9 cellular contexts compared by ENCODE assay signal in genomic region chr17:4785311-4786110, GRCh38. TPM values are rescaled to one million over a fixed set of nuclear protein-coding genes. Genes with fewer than 3 reads are reported as not detected.
DNase-seq lines count a peak whose midpoint lies in the region; ATAC-seq and TF ChIP-seq lines count a peak whose summit lies in the region.
"Had no signal": no experiment of that assay in that cellular context is flagged by ENCODE, and none has a peak within 500 bp of the region (broad histone marks: within the 10 kb centered on the region; RNA-seq: fewer than 3 reads in every experiment).

No MANE protein-coding gene starts in this region.

- H3K9ac ChIP-seq in BLaER1: no peak overlapping the region
- no peak overlapping the region for H3K9ac ChIP-seq in H9 (ENCODE audit: extremely low read depth, insufficient read length, low read length)
- peak overlapping the region in 1 of 2 donors; percentile 38 for H3K9ac ChIP-seq in duodenal mucosa (ENCODE audit: low read depth in 1 of 2, low read length in 2 of 2)

- H3K27ac ChIP-seq in BLaER1: no peak overlapping the region
- no peak overlapping the region for H3K27ac ChIP-seq in H9 (ENCODE audit: insufficient read length, low read depth, low read length)
- no peak overlapping the region for H3K27ac ChIP-seq in duodenal mucosa (ENCODE audit: low read depth, low read length)
- no peak overlapping the region for H3K27ac ChIP-seq in osteoblast (ENCODE audit: low read depth, low read length)

- H4K8ac ChIP-seq in H9 (replicated peaks; ENCODE audit: insufficient read length, low read depth, low read length): no peak overlapping the region

- no peak overlapping the region for H3K4me3 ChIP-seq in BLaER1
- H3K4me3 ChIP-seq in duodenal mucosa (ENCODE audit: low read depth in 1 of 2, low read length in 2 of 2): peak overlapping the region; percentile 12 to 28
- peak overlapping the region; percentile 62 for H3K4me3 ChIP-seq in osteoblast (ENCODE audit: insufficient read depth, low read length)

- no peak for ATAC-seq in HG03196 (IDR thresholded peaks at IDR 0.05; ENCODE audit: unreplicated experiment)
- no peak for ATAC-seq in GM18858 (IDR thresholded peaks at IDR 0.05; ENCODE audit: unreplicated experiment)
- no peak for ATAC-seq in GM18909 (IDR thresholded peaks at IDR 0.05; ENCODE audit: poor library complexity, unreplicated experiment)

- no peak overlapping the region for H2BK120ac ChIP-seq in H9 (ENCODE audit: low read depth, low read length, poor library complexity, severe bottlenecking)

- H3K56ac ChIP-seq in H9 (ENCODE audit: insufficient read length, low read depth, low read length): no peak overlapping the region

- H3K27me3 ChIP-seq in BLaER1 (peaks cover 75% of the 10 kb centered on the region), H9 (ENCODE audit: insufficient read depth, low read length) (peaks cover 47% of the 10 kb centered on the region), duodenal mucosa (ENCODE audit: control insufficient read depth in 1 of 2, insufficient read depth in 2 of 2, low read length in 2 of 2) (peaks cover 0 to 4% of the 10 kb centered on the region in 2 donors), osteoblast (ENCODE audit: insufficient read depth, low read length) (peaks cover 32% of the 10 kb centered on the region)

- no peak overlapping the region for H3K4me3 Mint-ChIP-seq in H9

- no peak overlapping the region for H2BK15ac ChIP-seq in H9 (ENCODE audit: low read depth, low read length)

- H3K36me3 ChIP-seq in BLaER1: no peaks in the 10 kb centered on the region
- peaks cover 0 to 9% of the 10 kb centered on the region in 2 donors for H3K36me3 ChIP-seq in duodenal mucosa (ENCODE audit: control insufficient read depth in 1 of 2, insufficient read depth in 2 of 2, low read length in 2 of 2)
- no peaks in the 10 kb centered on the region for H3K36me3 ChIP-seq in osteoblast (ENCODE audit: insufficient read depth, low read length)

- no peak overlapping the region for H4K5ac ChIP-seq in H9 (ENCODE audit: insufficient read length, low read depth, low read length)

- H3K4me2 ChIP-seq in BLaER1 (peak overlapping the region; percentile 29; the same call in 1 of the 2 replicates), H9 (ENCODE audit: insufficient read depth, insufficient read length, low read length) (peak overlapping the region; percentile 11), osteoblast (ENCODE audit: insufficient read depth, low read length) (peak overlapping the region; percentile 77)

- no peaks in the 10 kb centered on the region for H3K79me1 ChIP-seq in H9 (ENCODE audit: insufficient read depth, low read depth, low read length, poor library complexity, severe bottlenecking)

- no peak overlapping the region for H2AK5ac ChIP-seq in H9 (ENCODE audit: insufficient read length, low read length)

- no peak overlapping the region for H3K4ac ChIP-seq in H9 (ENCODE audit: low read depth, low read length)

- H3K9me3 ChIP-seq in BLaER1: no peaks in the 10 kb centered on the region
- no peaks in the 10 kb centered on the region for H3K9me3 ChIP-seq in H9 (ENCODE audit: control insufficient read depth, low read depth, low read length)
- no peaks in the 10 kb centered on the region for H3K9me3 ChIP-seq in duodenal mucosa (ENCODE audit: control insufficient read depth in 1 of 2, low read length in 2 of 2)
- no peaks in the 10 kb centered on the region for H3K9me3 ChIP-seq in osteoblast (ENCODE audit: low read depth, low read length)

- no peak overlapping the region for H3K27ac Mint-ChIP-seq in H9

- no peak overlapping the region for H2BK20ac ChIP-seq in H9 (ENCODE audit: low read depth, low read length, poor library complexity, severe bottlenecking)

- no peak overlapping the region for H3K18ac ChIP-seq in H9 (ENCODE audit: insufficient read length, low read depth, low read length)

- H3K23ac ChIP-seq in H9 (ENCODE audit: insufficient read length, low read depth, low read length): no peak overlapping the region

- peaks cover 82% of the 10 kb centered on the region for H3K27me3 Mint-ChIP-seq in H9 (ENCODE audit: low read depth)

- no peaks in the 10 kb centered on the region; a peak in 1 of 5 replicates for H3K9me3 Mint-ChIP-seq in H9

- H3T11ph ChIP-seq in H9 (ENCODE audit: low read length): no peak overlapping the region

- H2AFZ ChIP-seq in H9 (ENCODE audit: low read length) (no peak overlapping the region), osteoblast (ENCODE audit: low read length) (peak overlapping the region; percentile 78)

- DNase-seq in H9 (peak; percentile 41), osteoblast (ENCODE audit: insufficient read length, low spot score, missing footprints) (no peak)
- DNase-seq in effector CD4-positive, alpha-beta T cell: no peak
- DNase-seq: activated CD4-positive, alpha-beta T cell treated with anti-CD3 and anti-CD28 coated beads for 1 hour had no signal

- TF ChIP-seq CTCF in H9 (conservative IDR thresholded peaks at IDR 0.05) (no peak), osteoblast (IDR thresholded peaks at IDR 0.05; ENCODE audit: extremely low read depth, low read depth, low read length) (no peak)

- no peak overlapping the region for H4K91ac ChIP-seq in H9 (ENCODE audit: insufficient read length, low read depth, low read length)

- H3K36me3 Mint-ChIP-seq in H9 (ENCODE audit: insufficient read depth in 1 of 3, low read depth in 3 of 3): no peaks in the 10 kb centered on the region; a peak in 1 of 7 replicates

- H3K79me2 ChIP-seq in H9 (ENCODE audit: insufficient read depth, low read length): no peaks in the 10 kb centered on the region
- no peaks in the 10 kb centered on the region for H3K79me2 ChIP-seq in osteoblast (ENCODE audit: insufficient read depth, low read length)

- peaks cover 30% of the 10 kb centered on the region for H4K20me1 ChIP-seq in BLaER1
- H4K20me1 ChIP-seq in H9 (ENCODE audit: control insufficient read depth, insufficient read depth, insufficient read length): peaks cover 3% of the 10 kb centered on the region
- no peaks in the 10 kb centered on the region for H4K20me1 ChIP-seq in osteoblast (ENCODE audit: insufficient read depth, low read length)

- WGBS in H9 (ENCODE audit: extremely low coverage, insufficient read length, low lambda C conversion rate): no CpG with 5 or more reads among the region's 61 CpGs

- H3K4me1 ChIP-seq in BLaER1: peaks cover 41% of the 10 kb centered on the region
- H3K4me1 ChIP-seq in H9 (ENCODE audit: insufficient read depth, low read length): peaks cover 2% of the 10 kb centered on the region; the same call in 1 of the 2 replicates
- H3K4me1 ChIP-seq in duodenal mucosa (ENCODE audit: control insufficient read depth in 1 of 2, insufficient read depth in 2 of 2, low read length in 2 of 2): peaks cover 21 to 30% of the 10 kb centered on the region in 2 donors
- H3K4me1 ChIP-seq in osteoblast (ENCODE audit: insufficient read depth, low read length): peaks cover 28% of the 10 kb centered on the region

- no peak overlapping the region; the same call in 1 of the 2 replicates for H3K14ac ChIP-seq in H9 (ENCODE audit: insufficient read depth, low read length)

- peaks cover 26 to 36% of the 10 kb centered on the region in 2 experiments for H3K4me1 Mint-ChIP-seq in H9

- no peak overlapping the region for H2BK12ac ChIP-seq in H9 (ENCODE audit: insufficient read length, low read depth, low read length)

- H2BK5ac ChIP-seq in H9 (ENCODE audit: insufficient read length, low read length): no peak overlapping the region

- H3K23me2 ChIP-seq in H9 (ENCODE audit: insufficient read length, low read depth, low read length, poor library complexity, severe bottlenecking): peaks cover 17% of the 10 kb centered on the region

RNA-seq across cellular contexts. Expression of gene VMO1, which starts 0.7 kb away (rescaled TPM):
- total RNA-seq in H9 (2021) (0.31 TPM in 1 of 2 replicates, not detected in the other), osteoblast (0.29 TPM in 1 of 2 replicates, not detected in the other)

RNA-seq across cellular contexts. Expression of gene GLTPD2, which starts 3.3 kb away (rescaled TPM):
- total RNA-seq in H9 (2021): not detected in 2 replicates
- not detected in 2 replicates for total RNA-seq in osteoblast

RNA-seq across cellular contexts. Expression of gene PSMB6, which starts 10.5 kb away (rescaled TPM):
- total RNA-seq in H9 (2021) (244 and 247 TPM in 2 replicates), osteoblast (109 and 113 TPM in 2 replicates)

RNA-seq across cellular contexts. Expression of gene TM4SF5, which starts 13.8 kb away (rescaled TPM):
- total RNA-seq in H9 (2021) (not detected in 2 replicates), osteoblast (not detected in 2 replicates)

Comparison
In these comparisons a context has a peak if more than half of its experiments do, and no peak if none do; other contexts are left out.
1. H3K4me2 ChIP-seq: peak in every context shown above with its lines; median percentile 77 in osteoblast; 29 in BLaER1; 11 in H9.